In the genomic region with DNA sequence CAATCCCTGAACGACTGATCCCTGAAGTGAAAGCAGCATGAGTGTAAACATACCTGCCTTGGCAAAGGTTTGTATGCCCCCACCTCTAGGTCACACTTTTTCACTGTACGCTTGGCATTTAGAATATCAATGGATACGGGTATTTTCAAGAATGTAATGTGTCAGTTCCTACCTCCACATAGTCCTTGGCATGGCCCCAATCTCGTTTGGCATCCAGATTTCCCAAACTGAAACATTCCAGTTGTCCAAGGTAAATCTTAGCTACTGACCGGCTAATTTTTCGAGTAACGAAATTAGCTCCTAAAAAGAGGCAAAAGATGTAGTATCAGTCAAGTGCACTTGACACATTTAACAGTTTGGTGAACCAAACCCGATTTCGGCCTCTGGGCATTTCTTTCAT, we compare ENCODE assay signal across 22 cellular contexts.
"Had no signal": no experiment of that assay in that cellular context is flagged by ENCODE, and none has a peak within 500 bp of the region (broad histone marks: within the 10 kb centered on the region; RNA-seq: fewer than 3 reads in every experiment).

No MANE protein-coding gene starts in this region.

- H3K9me3 ChIP-seq: colonic mucosa, suprapubic skin, transverse colon had no signal

- H3K4me3 ChIP-seq: colonic mucosa, hepatocyte, lung, smooth muscle cell, suprapubic skin, transverse colon had no signal

- H3K4me1 Mint-ChIP-seq: naive thymus-derived CD4-positive, alpha-beta T cell had no signal

- H3K79me2 ChIP-seq: hepatocyte had no signal

- H3K36me3 ChIP-seq: colonic mucosa, suprapubic skin, transverse colon had no signal

- DNase-seq: cerebellar nuclear complex; colonic mucosa; effector CD4-positive, alpha-beta T cell; endodermal cell; erythroblast; foreskin melanocyte; head of caudate nucleus; kidney; left cardiac atrium; left ventricle myocardium superior; mesendoderm; naive thymus-derived CD4-positive, alpha-beta T cell; nephron progenitor cell; posterior cingulate gyrus; stimulated activated CD4-positive, alpha-beta T cell treated with anti-CD3 and anti-CD28 coated beads, Interleukin-2, amount 100 ng/mL, for 48 hours; stimulated activated naive CD4-positive, alpha-beta T cell treated with Interleukin-2 at 50 U/mL for 16 hours; transverse colon had no signal

- H3K4me1 ChIP-seq: colonic mucosa, transverse colon had no signal

- H3K4me2 ChIP-seq: hepatocyte, smooth muscle cell had no signal

- H3K27ac Mint-ChIP-seq: endodermal cell; naive thymus-derived CD4-positive, alpha-beta T cell; nephron progenitor cell had no signal

- H3K27me3 ChIP-seq: colonic mucosa, hepatocyte, suprapubic skin, transverse colon had no signal

- FAIRE-seq: endothelial cell of umbilical vein, kidney had no signal

- H3K4me3 Mint-ChIP-seq: endodermal cell; naive thymus-derived CD4-positive, alpha-beta T cell; nephron progenitor cell had no signal

- H3K9me3 Mint-ChIP-seq: endodermal cell had no signal

- H2AFZ ChIP-seq: hepatocyte had no signal

- H3K27me3 Mint-ChIP-seq: naive thymus-derived CD4-positive, alpha-beta T cell had no signal

- H3K27ac ChIP-seq: colonic mucosa, hepatocyte, suprapubic skin, transverse colon had no signal
